In genomic region chr11:130609121-130610035, GRCh38 we compare ENCODE assay signal across 10 cellular contexts.
DNase-seq lines count a peak whose midpoint lies in the region; ATAC-seq and TF ChIP-seq lines count a peak whose summit lies in the region.
"Had no signal": no experiment of that assay in that cellular context is flagged by ENCODE, and none has a peak within 500 bp of the region (broad histone marks: within the 10 kb centered on the region; RNA-seq: fewer than 3 reads in every experiment).

No MANE protein-coding gene starts in this region.

- H3K27ac ChIP-seq in ACC112 (ENCODE audit: low read depth, low read length) (peak overlapping the region; percentile 90), RWPE1 (peak overlapping the region; percentile 76), osteoblast (ENCODE audit: low read depth, low read length) (peak overlapping the region; percentile 48)

- H2AFZ ChIP-seq in ACC112 (ENCODE audit: low read length, unreplicated experiment) = peak overlapping the region; percentile 94
- H2AFZ ChIP-seq in osteoblast (ENCODE audit: low read length) = no peak overlapping the region

- ATAC-seq in HG02840 (IDR thresholded peaks at IDR 0.05; ENCODE audit: low FRiP score, unreplicated experiment) (no peak), HG02623 (IDR thresholded peaks at IDR 0.05; ENCODE audit: unreplicated experiment) (no peak), GM18858 (IDR thresholded peaks at IDR 0.05; ENCODE audit: unreplicated experiment) (no peak)

- H3K27me3 ChIP-seq in ACC112 (ENCODE audit: insufficient read depth, low read length) (no peaks in the 10 kb centered on the region), osteoblast (ENCODE audit: insufficient read depth, low read length) (no peaks in the 10 kb centered on the region)

- H3K4me2 ChIP-seq in osteoblast (ENCODE audit: insufficient read depth, low read length) = no peak overlapping the region

- H3K4me3 ChIP-seq in ACC112 (ENCODE audit: low read depth, low read length) (peak overlapping the region; percentile 39), foreskin fibroblast (ENCODE audit: low read depth in 1 of 2, low read length in 2 of 2) (no peak overlapping the region), osteoblast (ENCODE audit: insufficient read depth, low read length) (no peak overlapping the region)

- H4K20me1 ChIP-seq in osteoblast (ENCODE audit: insufficient read depth, low read length) = no peaks in the 10 kb centered on the region

- peak; percentile 50 for DNase-seq in RWPE1 (ENCODE audit: low spot score)
- peak; percentile 56 to 87 for DNase-seq in foreskin fibroblast
- no peak for DNase-seq in osteoblast (ENCODE audit: insufficient read length, low spot score, missing footprints)
- DNase-seq in GM10266 (ENCODE audit: extremely low spot score) = no peak
- DNase-seq: AML-193, NCI-H2107 had no signal

- POLR2A ChIA-PET in RWPE1 (lab: Yijun Ruan, JAX; ENCODE audit: low non-redundant PET) = no interaction called here

- no peaks in the 10 kb centered on the region for H3K9me3 ChIP-seq in osteoblast (ENCODE audit: low read depth, low read length)

- H3K36me3 ChIP-seq in ACC112 (ENCODE audit: insufficient read depth, low read length) (no peaks in the 10 kb centered on the region), osteoblast (ENCODE audit: insufficient read depth, low read length) (no peaks in the 10 kb centered on the region)

- CTCF ChIA-PET in RWPE1 (lab: Yijun Ruan, JAX) = no interaction called here

- H3K4me1 ChIP-seq in ACC112 (ENCODE audit: control insufficient read depth, insufficient read depth, low read length, unreplicated experiment) (peaks cover 50% of the 10 kb centered on the region), osteoblast (ENCODE audit: insufficient read depth, low read length) (peaks cover 51% of the 10 kb centered on the region)

- H3K79me2 ChIP-seq in ACC112 (ENCODE audit: control insufficient read depth, insufficient read depth, low read length, unreplicated experiment) = no peaks in the 10 kb centered on the region
- no peaks in the 10 kb centered on the region for H3K79me2 ChIP-seq in osteoblast (ENCODE audit: insufficient read depth, low read length)

- TF ChIP-seq CTCF in RWPE1 (conservative IDR thresholded peaks at IDR 0.05; ENCODE audit: low read depth) (no peak), foreskin fibroblast (IDR thresholded peaks at IDR 0.05; ENCODE audit: low read depth, low read length) (no peak), osteoblast (IDR thresholded peaks at IDR 0.05; ENCODE audit: extremely low read depth, low read depth, low read length) (no peak), GM10266 (IDR thresholded peaks at IDR 0.05; ENCODE audit: control insufficient read depth, insufficient read depth, low read depth, missing control alignments) (no peak)

Comparison
In these comparisons a context has a peak if more than half of its experiments do, and no peak if none do; other contexts are left out.
1. DNase-seq: peak in RWPE1 (single experiment) and foreskin fibroblast (2 of 2); none in osteoblast (single experiment) and GM10266 (single experiment).
2. Peak in every context shown above with its lines, with median percentiles within 50 percentile points of each other: H3K27ac ChIP-seq.